Comparison of ENCODE assay signal across 24 cellular contexts in the genomic region with DNA sequence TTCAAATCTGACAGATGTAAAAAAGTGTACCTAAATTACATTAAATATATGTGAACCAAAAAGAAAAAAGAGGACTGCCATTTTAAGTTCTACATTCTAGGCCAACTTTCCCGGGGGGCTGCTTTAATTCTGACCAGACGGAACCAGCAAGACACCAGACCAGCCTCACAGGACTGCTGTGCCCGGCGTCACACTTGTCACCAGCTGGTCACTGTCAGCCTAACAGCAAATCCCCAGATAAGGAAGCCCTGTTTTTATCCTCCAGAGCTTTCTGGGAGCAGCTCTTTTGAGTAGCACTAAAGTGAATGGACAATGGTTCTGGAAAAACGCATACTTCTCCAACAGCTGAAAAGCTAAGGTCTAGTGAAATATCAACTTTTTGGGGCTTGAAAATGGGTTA. TPM values are rescaled to one million over a fixed set of nuclear protein-coding genes. Genes with fewer than 3 reads are reported as not detected.
DNase-seq lines count a peak whose midpoint lies in the region; ATAC-seq and TF ChIP-seq lines count a peak whose summit lies in the region.
"Had no signal": no experiment of that assay in that cellular context is flagged by ENCODE, and none has a peak within 500 bp of the region (broad histone marks: within the 10 kb centered on the region; RNA-seq: fewer than 3 reads in every experiment).

No MANE protein-coding gene starts in this region.

- no peaks in the 10 kb centered on the region for H3K27me3 Mint-ChIP-seq in WTC11 (ENCODE audit: low read depth)
- H3K27me3 Mint-ChIP-seq: activated naive CD4-positive, alpha-beta T cell treated with anti-CD3 and anti-CD28 coated beads, Interleukin-2, amount 10 ng/mL, durations not matched to agents 7 days and 5 days had no signal

- POLR2A ChIA-PET in WTC11 (lab: Charles Lee), result no interaction called here

- ATAC-seq in WTC11 (no peak), left ventricle myocardium superior (peak; percentile 92), GM21515 (IDR thresholded peaks at IDR 0.05; ENCODE audit: unreplicated experiment) (no peak)
- ATAC-seq: activated T-cell treated with anti-CD3 and anti-CD28 coated beads, Interleukin-2, amount 50 U/mL, for 72 hours had no signal

- peaks cover 44% of the 10 kb centered on the region for H3K4me1 Mint-ChIP-seq in WTC11
- H3K4me1 Mint-ChIP-seq: activated naive CD4-positive, alpha-beta T cell treated with anti-CD3 and anti-CD28 coated beads, Interleukin-2, amount 10 ng/mL, durations not matched to agents 7 days and 5 days had no signal

- CTCF ChIA-PET in WTC11 (lab: Charles Lee), result interaction anchor here (0.9 kb wide), 1 partner anchor 237 kb away, joined by 3 read pairs; no protein-coding TSS in a partner anchor

- in situ Hi-C loops in G401 (cut with HindIII; ENCODE audit: low sequenced_read_pairs), result no loop called here

- H3K4me3 Mint-ChIP-seq in WTC11, result no peak overlapping the region
- H3K4me3 Mint-ChIP-seq: activated naive CD4-positive, alpha-beta T cell treated with anti-CD3 and anti-CD28 coated beads, Interleukin-2, amount 10 ng/mL, durations not matched to agents 7 days and 5 days; activated T-cell treated with anti-CD3 and anti-CD28 coated beads, Interleukin-2, amount 50 U/mL, for 72 hours; CD14-positive monocyte had no signal

- H3K36me3 Mint-ChIP-seq in WTC11, result peaks cover 62% of the 10 kb centered on the region
- H3K36me3 Mint-ChIP-seq: activated naive CD4-positive, alpha-beta T cell treated with anti-CD3 and anti-CD28 coated beads, Interleukin-2, amount 10 ng/mL, durations not matched to agents 7 days and 5 days had no signal

- TF ChIP-seq CTCF in WTC11 (IDR thresholded peaks at IDR 0.05), result no peak

- intact Hi-C loops in left ventricle myocardium superior (cut with micrococcal nuclease), result no loop called here

- no peaks in the 10 kb centered on the region for H3K9me3 Mint-ChIP-seq in WTC11
- H3K9me3 Mint-ChIP-seq: activated naive CD4-positive, alpha-beta T cell treated with anti-CD3 and anti-CD28 coated beads, Interleukin-2, amount 10 ng/mL, durations not matched to agents 7 days and 5 days; activated T-cell treated with anti-CD3 and anti-CD28 coated beads, Interleukin-2, amount 50 U/mL, for 72 hours; CD14-positive monocyte had no signal

- H3K27ac Mint-ChIP-seq in WTC11, result peak overlapping the region; percentile 26; the same call in 1 of the 2 replicates
- H3K27ac Mint-ChIP-seq: activated naive CD4-positive, alpha-beta T cell treated with anti-CD3 and anti-CD28 coated beads, Interleukin-2, amount 10 ng/mL, durations not matched to agents 7 days and 5 days; activated T-cell treated with anti-CD3 and anti-CD28 coated beads, Interleukin-2, amount 50 U/mL, for 72 hours; CD14-positive monocyte had no signal

- DNase-seq in G401 (ENCODE audit: low spot score) (peak; percentile 57), WTC11 (ENCODE audit: low spot score) (no peak), left ventricle myocardium superior (peak; percentile 46), pons (ENCODE audit: low spot score) (peak; percentile 46), GM03348 (ENCODE audit: low spot score) (no peak), NCI-H1048 (lab: John Stamatoyannopoulos, UW) (no peak), T-helper 9 cell (no peak)
- DNase-seq: activated naive CD4-positive, alpha-beta T cell treated with anti-CD3 and anti-CD28 coated beads, Interleukin-2, amount 10 ng/mL, durations not matched to agents 7 days and 5 days; activated T-cell treated with anti-CD3 and anti-CD28 coated beads, Interleukin-2, amount 50 U/mL, for 72 hours; central memory CD4-positive, alpha-beta T cell; hypothalamus; MM.1S; NCI-H1436; NCI-H2107; NCI-H524; sigmoid colon; T1000 had no signal

TF ChIP-seq in WTC11, 78 proteins besides CTCF, POLR2A, EP300 and RAD21:
- TF ChIP-seq, protein P1, sequence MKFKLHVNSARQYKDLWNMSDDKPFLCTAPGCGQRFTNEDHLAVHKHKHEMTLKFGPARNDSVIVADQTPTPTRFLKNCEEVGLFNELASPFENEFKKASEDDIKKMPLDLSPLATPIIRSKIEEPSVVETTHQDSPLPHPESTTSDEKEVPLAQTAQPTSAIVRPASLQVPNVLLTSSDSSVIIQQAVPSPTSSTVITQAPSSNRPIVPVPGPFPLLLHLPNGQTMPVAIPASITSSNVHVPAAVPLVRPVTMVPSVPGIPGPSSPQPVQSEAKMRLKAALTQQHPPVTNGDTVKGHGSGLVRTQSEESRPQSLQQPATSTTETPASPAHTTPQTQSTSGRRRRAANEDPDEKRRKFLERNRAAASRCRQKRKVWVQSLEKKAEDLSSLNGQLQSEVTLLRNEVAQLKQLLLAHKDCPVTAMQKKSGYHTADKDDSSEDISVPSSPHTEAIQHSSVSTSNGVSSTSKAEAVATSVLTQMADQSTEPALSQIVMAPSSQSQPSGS (CRISPR knock-in tag; IDR thresholded peaks at IDR 0.05; ENCODE audit: borderline replicate concordance, low read depth), result no peak

RNA-seq across cellular contexts. Expression of gene CYB5A, which starts 35.6 kb away (rescaled TPM):
- total RNA-seq in G401 (2014; rRNA removed; shearing (Covaris generic)), result not detected in 2 replicates
- total RNA-seq in WTC11 (2021), result 127 to 170 TPM (median 159 TPM) in 3 replicates
- total RNA-seq in left ventricle myocardium superior, result 103 TPM

RNA-seq across cellular contexts. Expression of gene C18orf63, which starts 59.4 kb away (rescaled TPM):
- not detected in 2 replicates for total RNA-seq in G401 (2014; rRNA removed; shearing (Covaris generic))
- total RNA-seq in WTC11 (2021) (not detected in 3 replicates), left ventricle myocardium superior (not detected)
- total RNA-seq: activated T-cell treated with anti-CD3 and anti-CD28 coated beads, Interleukin-2, amount 50 U/mL, for 72 hours; epithelial cell of proximal tubule; fibroblast of villous mesenchyme; lung microvascular endothelial cell; osteoblast; RPMI7951; sigmoid colon had no signal

Comparison
In these comparisons a context has a peak if more than half of its experiments do, and no peak if none do; other contexts are left out.
1. DNase-seq: peak in G401 (single experiment), left ventricle myocardium superior (single experiment) and pons (single experiment); none in WTC11 (single experiment), GM03348 (single experiment), NCI-H1048 (single experiment) and T-helper 9 cell (single experiment).
2. RNA of gene CYB5A, which starts 35.6 kb away (total RNA-seq): 127 to 170 TPM in WTC11 and 103 TPM in left ventricle myocardium superior (single experiment); not detected in G401; every median in the first group is over 100 times any median in the second.